In genomic region chr4:11698033-11698432, GRCh38 we compare ENCODE assay signal across 10 cellular contexts.
"Had no signal": no experiment of that assay in that cellular context is flagged by ENCODE, and none has a peak within 500 bp of the region (broad histone marks: within the 10 kb centered on the region; RNA-seq: fewer than 3 reads in every experiment).

No MANE protein-coding gene starts in this region.

- DNase-seq: activated B cell treated with CpG ODN at 0.5 μM for 24 hours; activated CD4-positive, alpha-beta T cell treated with anti-CD3 and anti-CD28 coated beads, Interleukin-2, amount 50 U/mL, for 1 hour; activated naive CD4-positive, alpha-beta T cell treated with anti-CD3 and anti-CD28 coated beads, Interleukin-2, amount 50 U/mL, for 16 hours; activated T-cell treated with anti-CD3 and anti-CD28 coated beads, Interleukin-2, amount 50 U/mL, for 1 hour; naive thymus-derived CD8-positive, alpha-beta T cell; stimulated activated CD4-positive, alpha-beta T cell treated with anti-CD3 and anti-CD28 coated beads, Interleukin-15, amount 100 ng/mL, for 24 hours; stimulated activated CD4-positive, alpha-beta T cell treated with anti-CD3 and anti-CD28 coated beads, Interleukin-4, amount 100 ng/mL, for 24 hours had no signal

- ATAC-seq: mucosa of descending colon; naive thymus-derived CD8-positive, alpha-beta T cell; SK-N-SH treated with all-trans-retinoic acid at 6 μM for 48 hours had no signal

- H3K4me3 ChIP-seq: lung, mucosa of descending colon had no signal
